In the genomic region with DNA sequence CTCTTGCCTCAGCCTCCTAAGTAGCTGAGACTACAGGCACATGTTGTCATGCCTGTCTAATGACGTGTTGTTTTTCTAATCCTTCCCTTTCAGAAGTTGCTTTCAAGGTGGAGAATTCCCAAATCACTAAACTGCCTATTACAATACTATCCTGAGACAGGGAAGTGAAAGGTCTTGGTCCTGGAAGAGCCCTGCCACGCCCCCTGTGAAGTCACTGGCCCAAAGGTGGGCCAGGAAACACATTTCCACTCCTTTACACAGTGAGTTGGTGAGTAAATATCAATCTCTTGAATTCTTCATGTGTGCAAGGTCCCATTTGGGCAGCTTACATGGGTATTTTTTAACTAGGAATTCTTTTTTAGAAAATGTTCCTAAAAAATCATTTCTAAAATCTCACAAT, we compare ENCODE assay signal across 20 cellular contexts.
DNase-seq lines count a peak whose midpoint lies in the region; ATAC-seq, FAIRE-seq and TF ChIP-seq lines count a peak whose summit lies in the region.
"Had no signal": no experiment of that assay in that cellular context is flagged by ENCODE, and none has a peak within 500 bp of the region (broad histone marks: within the 10 kb centered on the region; RNA-seq: fewer than 3 reads in every experiment).

No MANE protein-coding gene starts in this region.

- no peaks in the 10 kb centered on the region for H3K9me3 Mint-ChIP-seq in astrocyte (ENCODE audit: unreplicated experiment)
- H3K9me3 Mint-ChIP-seq: activated naive CD4-positive, alpha-beta T cell treated with anti-CD3 and anti-CD28 coated beads, Interleukin-2, amount 50 U/mL, for 72 hours; effector memory CD8-positive, alpha-beta T cell; T-cell had no signal

- H3K4me2 ChIP-seq in BLaER1 treated with 17β-estradiol and CSF1 and Interleukin-3, amounts not matched to agents 10 nM and 100 nM: peak overlapping the region in 9 of 11 experiments; percentile 8 to 71 (median 22); a peak in 12 of 22 replicates
- peak overlapping the region; percentile 30 for H3K4me2 ChIP-seq in astrocyte (ENCODE audit: low read length)

- no peak for TF ChIP-seq POLR2A in sigmoid colon (IDR thresholded peaks at IDR 0.05)
- TF ChIP-seq POLR2A in lower leg skin (IDR thresholded peaks at IDR 0.05): no peak

- H3K4me1 Mint-ChIP-seq in astrocyte (ENCODE audit: low read depth, unreplicated experiment): peaks cover 8% of the 10 kb centered on the region

- H2AFZ ChIP-seq in astrocyte (ENCODE audit: low read depth, low read length): no peak overlapping the region

- WGBS in mesodermal cell (ENCODE audit: insufficient coverage in 2 of 2), 2 experiments: no CpG with 5 or more reads among the region's 2 CpGs
- 95 to 97% methylated on average over 2 of the region's 2 CpGs for WGBS in sigmoid colon, 2 donors
- 93 to 100% methylated on average over 2 of the region's 2 CpGs for WGBS in lower leg skin, 2 donors

- H3K36me3 Mint-ChIP-seq in astrocyte (ENCODE audit: low read depth, unreplicated experiment): peaks cover 6% of the 10 kb centered on the region

- no peaks in the 10 kb centered on the region for H4K20me1 ChIP-seq in BLaER1 treated with 17β-estradiol and CSF1 and Interleukin-3, amounts not matched to agents 10 nM and 100 nM
- H4K20me1 ChIP-seq in astrocyte (ENCODE audit: insufficient read depth, low read length): no peaks in the 10 kb centered on the region

- TF ChIP-seq CTCF in astrocyte (IDR thresholded peaks at IDR 0.05; ENCODE audit: insufficient read depth, low read depth, low read length): no peak
- TF ChIP-seq CTCF in sigmoid colon (IDR thresholded peaks at IDR 0.05): no peak
- no peak for TF ChIP-seq CTCF in lower leg skin (IDR thresholded peaks at IDR 0.05)

- no peaks in the 10 kb centered on the region for H3K79me2 ChIP-seq in astrocyte (ENCODE audit: insufficient read depth, low read length)

- H3K27ac Mint-ChIP-seq in astrocyte (ENCODE audit: unreplicated experiment): no peak overlapping the region
- H3K27ac Mint-ChIP-seq: activated naive CD4-positive, alpha-beta T cell treated with anti-CD3 and anti-CD28 coated beads, Interleukin-2, amount 50 U/mL, for 72 hours; T-cell had no signal

- no peak overlapping the region for H3K4me3 ChIP-seq in BLaER1 treated with 17β-estradiol and CSF1 and Interleukin-3, amounts not matched to agents 10 nM and 100 nM
- H3K4me3 ChIP-seq in astrocyte (ENCODE audit: insufficient read depth, low read depth, low read length) (no peak overlapping the region), mesodermal cell (ENCODE audit: extremely low read depth, insufficient read depth, low read length, poor library complexity, severe bottlenecking) (no peak overlapping the region), sigmoid colon (no peak overlapping the region), lower leg skin (ENCODE audit: low read depth, poor library complexity, severe bottlenecking) (no peak overlapping the region)
- H3K4me3 ChIP-seq: MG63 had no signal

- TF ChIP-seq EP300 in sigmoid colon (IDR thresholded peaks at IDR 0.05): no peak

- H3K27ac ChIP-seq in BLaER1 treated with 17β-estradiol and CSF1 and Interleukin-3, amounts not matched to agents 10 nM and 100 nM: peak overlapping the region in 5 of 11 experiments; percentile 20 to 57 (median 45); a peak in 8 of 22 replicates
- peak overlapping the region; percentile 38 for H3K27ac ChIP-seq in astrocyte (ENCODE audit: low read depth, low read length)
- peak overlapping the region; percentile 6 for H3K27ac ChIP-seq in mesodermal cell (ENCODE audit: low read depth, low read length, severe bottlenecking)
- peak overlapping the region in 3 of 4 donors; percentile 57 to 64 (median 64) for H3K27ac ChIP-seq in sigmoid colon

- H3K9me3 ChIP-seq in BLaER1 treated with 17β-estradiol and CSF1 and Interleukin-3, amounts not matched to agents 10 nM and 100 nM (replicated peaks in 1 of 11): peaks cover 3 to 25% (median 11%) of the 10 kb centered on the region in 11 experiments; a peak in 20 of 22 replicates
- H3K9me3 ChIP-seq in astrocyte (ENCODE audit: insufficient read depth, low read depth, low read length) (no peaks in the 10 kb centered on the region), mesodermal cell (ENCODE audit: control insufficient read depth, low read length) (no peaks in the 10 kb centered on the region), sigmoid colon (no peaks in the 10 kb centered on the region)
- H3K9me3 ChIP-seq: MG63 had no signal

- H3K27me3 ChIP-seq in BLaER1 treated with 17β-estradiol and CSF1 and Interleukin-3, amounts not matched to agents 10 nM and 100 nM: no peaks in the 10 kb centered on the region
- H3K27me3 ChIP-seq in astrocyte (ENCODE audit: insufficient read depth, low read length) (no peaks in the 10 kb centered on the region), sigmoid colon (no peaks in the 10 kb centered on the region)
- H3K27me3 ChIP-seq: MG63 had no signal

- intact Hi-C loops in sigmoid colon (cut with DNase I): no loop called here
- intact Hi-C loops in lower leg skin (cut with DNase I; ENCODE audit: low total_unique reads): loop anchor here (5.0 kb wide), 1 partner anchor 322 kb away; no protein-coding TSS in a partner anchor

- H3K4me3 Mint-ChIP-seq in astrocyte (ENCODE audit: unreplicated experiment): no peak overlapping the region
- H3K4me3 Mint-ChIP-seq: CD14-positive monocyte; effector memory CD8-positive, alpha-beta T cell; T-cell had no signal

- peaks cover 0 to 59% (median 25%) of the 10 kb centered on the region in 11 experiments; a peak in 19 of 22 replicates for H3K36me3 ChIP-seq in BLaER1 treated with 17β-estradiol and CSF1 and Interleukin-3, amounts not matched to agents 10 nM and 100 nM
- H3K36me3 ChIP-seq in astrocyte (ENCODE audit: insufficient read depth, low read length) (no peaks in the 10 kb centered on the region), mesodermal cell (ENCODE audit: control insufficient read depth, insufficient read depth, low read length) (no peaks in the 10 kb centered on the region), sigmoid colon (no peaks in the 10 kb centered on the region)

- DNase-seq in astrocyte (ENCODE audit: low read depth): no peak
- DNase-seq in sigmoid colon: no peak
- DNase-seq in lower leg skin (ENCODE audit: low spot score in 2 of 2): no peak
- no peak for DNase-seq in activated CD8-positive, alpha-beta memory T cell treated with anti-CD3 and anti-CD28 coated beads, Interleukin-2, amount 50 U/mL, for 48 hours
- no peak for DNase-seq in T1000 (lab: John Stamatoyannopoulos, UW)
- DNase-seq: activated CD4-positive, alpha-beta T cell treated with anti-CD3 and anti-CD28 coated beads for 48 hours; effector memory CD8-positive, alpha-beta T cell; left cardiac atrium; MG63; NCI-H1417 treated with DMSO at 0.1 percent for 48 hours; NCI-H510A treated with DMSO at 0.1 percent for 48 hours; stimulated activated CD4-positive, alpha-beta T cell treated with anti-CD3 and anti-CD28 coated beads, Interleukin-4, amount 100 ng/mL, for 24 hours; stimulated activated naive CD4-positive, alpha-beta T cell treated with Interleukin-2 at 50 U/mL for 16 hours; T-cell had no signal

- peaks cover 7 to 50% (median 10%) of the 10 kb centered on the region in 10 experiments; a peak in 14 of 20 replicates for H3K4me1 ChIP-seq in BLaER1 treated with 17β-estradiol and CSF1 and Interleukin-3, amounts not matched to agents 10 nM and 100 nM
- H3K4me1 ChIP-seq in astrocyte (ENCODE audit: insufficient read depth, low read length): peaks cover 10% of the 10 kb centered on the region
- peaks cover 25% of the 10 kb centered on the region for H3K4me1 ChIP-seq in mesodermal cell (ENCODE audit: control insufficient read depth, insufficient read depth, low read length, poor library complexity, severe bottlenecking)
- peaks cover 0 to 29% (median 22%) of the 10 kb centered on the region in 4 donors for H3K4me1 ChIP-seq in sigmoid colon

- H3K9ac ChIP-seq in BLaER1 treated with 17β-estradiol and CSF1 and Interleukin-3, amounts not matched to agents 10 nM and 100 nM: peak overlapping the region in 1 of 11 experiments; percentile 4; a peak in 1 of 22 replicates
- no peak overlapping the region for H3K9ac ChIP-seq in astrocyte (ENCODE audit: low read length)

- no peak for FAIRE-seq in astrocyte (lab: Jason Lieb, UNC)
- FAIRE-seq: H54 had no signal

- no peaks in the 10 kb centered on the region for H3K27me3 Mint-ChIP-seq in astrocyte (ENCODE audit: low read depth, unreplicated experiment)
- H3K27me3 Mint-ChIP-seq: effector memory CD8-positive, alpha-beta T cell; T-cell had no signal

- ATAC-seq in HG03175 (IDR thresholded peaks at IDR 0.05; ENCODE audit: unreplicated experiment): no peak
- ATAC-seq: activated naive CD4-positive, alpha-beta T cell treated with anti-CD3 and anti-CD28 coated beads, Interleukin-2, amount 50 U/mL, for 72 hours; effector memory CD8-positive, alpha-beta T cell; T-cell had no signal
